ENCODE assay signal across 9 cellular contexts in the genomic region with DNA sequence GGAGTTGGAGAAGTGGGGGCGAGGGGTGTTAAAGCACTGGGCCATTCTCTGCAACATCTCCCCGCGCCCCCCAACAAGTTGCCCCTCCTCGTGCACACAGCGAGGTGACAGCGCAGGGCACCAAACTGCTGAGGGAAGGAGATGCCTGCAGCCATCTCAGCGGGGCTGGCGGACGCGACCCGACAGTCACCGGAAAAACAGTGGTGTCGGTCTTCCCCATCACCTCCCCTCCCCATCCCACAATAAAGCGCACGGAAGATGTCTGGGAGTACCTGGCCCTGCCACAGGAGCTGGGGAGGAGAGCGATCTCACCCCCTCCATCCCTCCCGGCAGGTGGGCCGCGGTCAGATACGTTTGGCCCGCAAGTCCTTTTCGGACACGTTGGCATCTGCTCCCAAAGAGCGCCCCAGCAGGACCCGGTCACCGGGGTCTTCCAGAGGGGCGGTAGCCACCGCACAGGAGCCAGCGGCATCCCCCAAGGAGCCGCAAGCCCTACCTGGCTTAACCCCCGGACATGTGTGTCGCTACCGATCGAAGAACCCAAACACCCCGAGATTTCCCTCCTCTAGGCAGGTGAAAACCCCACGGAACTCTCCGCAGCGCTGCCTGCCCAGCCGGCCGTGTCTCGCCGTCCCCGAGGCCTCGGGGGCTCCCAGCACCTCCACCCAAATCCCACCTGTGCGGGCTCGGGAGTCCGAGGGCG. TPM values are rescaled to one million over a fixed set of nuclear protein-coding genes. Genes with fewer than 3 reads are reported as not detected.
DNase-seq lines count a peak whose midpoint lies in the region; ATAC-seq lines count a peak whose summit lies in the region.
"Had no signal": no experiment of that assay in that cellular context is flagged by ENCODE, and none has a peak within 500 bp of the region (broad histone marks: within the 10 kb centered on the region; RNA-seq: fewer than 3 reads in every experiment).

No MANE protein-coding gene starts in this region.

- H3K9me3 Mint-ChIP-seq in dendritic cell treated with granulocyte-macrophage colony-stimulating factor and Interleukin-4, amounts not matched to agents 40 ng/mL and 50 ng/mL, for 4 days = no peaks in the 10 kb centered on the region
- no peaks in the 10 kb centered on the region for H3K9me3 Mint-ChIP-seq in naive thymus-derived CD8-positive, alpha-beta T cell

- H3K4me1 Mint-ChIP-seq in dendritic cell treated with granulocyte-macrophage colony-stimulating factor and Interleukin-4, amounts not matched to agents 40 ng/mL and 50 ng/mL, for 4 days (ENCODE audit: low read depth) = peaks cover 27% of the 10 kb centered on the region
- peaks cover 4 to 22% (median 17%) of the 10 kb centered on the region in 4 donors for H3K4me1 Mint-ChIP-seq in naive thymus-derived CD8-positive, alpha-beta T cell

- POLR2A ChIA-PET in naive thymus-derived CD8-positive, alpha-beta T cell (lab: Charles Lee) = no interaction called here

- ATAC-seq in GM19035 (IDR thresholded peaks at IDR 0.05; ENCODE audit: unreplicated experiment) (peak; percentile 24), GM21515 (IDR thresholded peaks at IDR 0.05; ENCODE audit: unreplicated experiment) (no peak), GM21717 (IDR thresholded peaks at IDR 0.05; ENCODE audit: unreplicated experiment) (no peak)
- ATAC-seq in naive thymus-derived CD8-positive, alpha-beta T cell = no peak

- intact Hi-C loops in dendritic cell treated with granulocyte-macrophage colony-stimulating factor and Interleukin-4, amounts not matched to agents 40 ng/mL and 50 ng/mL, for 4 days (cut with micrococcal nuclease) = no loop called here

- H3K4me3 Mint-ChIP-seq in dendritic cell treated with granulocyte-macrophage colony-stimulating factor and Interleukin-4, amounts not matched to agents 40 ng/mL and 50 ng/mL, for 4 days = peak overlapping the region; percentile 73
- peak overlapping the region; percentile 47 to 82 (median 72) for H3K4me3 Mint-ChIP-seq in naive thymus-derived CD8-positive, alpha-beta T cell

- DNase-seq in Jurkat, Clone E6-1 (ENCODE audit: low read depth, low spot score) = peak; percentile 29
- DNase-seq in naive thymus-derived CD8-positive, alpha-beta T cell = no peak
- no peak for DNase-seq in RKO (ENCODE audit: low spot score)
- DNase-seq in cerebellar cortex (ENCODE audit: low spot score) = no peak

- no peaks in the 10 kb centered on the region for H3K36me3 Mint-ChIP-seq in dendritic cell treated with granulocyte-macrophage colony-stimulating factor and Interleukin-4, amounts not matched to agents 40 ng/mL and 50 ng/mL, for 4 days (ENCODE audit: low read depth)
- peaks cover 0 to 10% (median 0%) of the 10 kb centered on the region in 3 donors for H3K36me3 Mint-ChIP-seq in naive thymus-derived CD8-positive, alpha-beta T cell

- no peak overlapping the region for H3K27ac Mint-ChIP-seq in dendritic cell treated with granulocyte-macrophage colony-stimulating factor and Interleukin-4, amounts not matched to agents 40 ng/mL and 50 ng/mL, for 4 days
- H3K27ac Mint-ChIP-seq in naive thymus-derived CD8-positive, alpha-beta T cell = no peak overlapping the region

- H3K27me3 Mint-ChIP-seq in dendritic cell treated with granulocyte-macrophage colony-stimulating factor and Interleukin-4, amounts not matched to agents 40 ng/mL and 50 ng/mL, for 4 days = peaks cover 62% of the 10 kb centered on the region
- H3K27me3 Mint-ChIP-seq in naive thymus-derived CD8-positive, alpha-beta T cell = peaks cover 24 to 69% (median 38%) of the 10 kb centered on the region in 5 donors

- 0 out of 2 replicates have a peak overlapping the region, but pooled peaks have one; percentile 11 for H3K4me3 ChIP-seq in Jurkat, Clone E6-1 (ENCODE audit: low read length)

RNA-seq across cellular contexts. Expression of a gene that starts 0.8 kb away (rescaled TPM):
- not detected for polyA plus RNA-seq in Jurkat, Clone E6-1 (2012; ENCODE audit: insufficient read depth, insufficient read length)
- total RNA-seq in naive thymus-derived CD8-positive, alpha-beta T cell = under 1 TPM in 1 of 2 experiments, not detected in 1; 0.08 TPM
- polyA plus RNA-seq in naive thymus-derived CD8-positive, alpha-beta T cell = not detected
- total RNA-seq: T-helper 1 cell treated with Interleukin-12 subunit alpha and Interleukin-12 subunit beta and Interleukin-4 antibody, amounts not matched to agents 30 ng/mL and 1 ng/mL, for 36 hours had no signal
